Comparison of ENCODE assay signal across 9 cellular contexts in the genomic region with DNA sequence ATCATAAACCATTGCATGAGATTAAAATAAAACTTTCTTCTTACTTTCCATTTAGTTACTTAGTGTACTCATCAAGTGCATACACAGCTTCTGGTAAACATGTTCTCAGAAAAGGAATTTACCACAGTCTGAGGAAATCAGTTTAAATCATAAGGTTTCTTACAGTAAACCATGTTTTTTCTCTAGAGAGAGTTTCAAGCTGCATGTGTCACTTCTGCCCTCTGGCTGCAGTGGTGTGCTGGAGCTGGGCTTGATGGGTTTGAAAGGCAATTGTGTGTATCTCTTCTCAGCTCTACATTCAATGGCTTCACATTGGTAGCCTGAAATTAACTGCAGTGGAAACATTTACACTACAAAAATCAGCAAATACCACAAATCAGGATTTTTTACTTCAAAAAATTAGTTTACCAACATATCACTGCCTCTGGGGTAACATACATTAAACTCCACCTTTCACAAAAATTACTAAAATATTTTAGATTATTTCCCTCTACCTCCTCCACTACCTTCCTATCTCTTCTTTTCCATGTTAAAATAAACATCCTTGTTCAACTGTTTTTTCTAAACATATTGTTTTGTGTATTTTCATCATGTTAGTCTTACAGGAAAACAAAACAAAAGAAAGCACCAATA.
A peak's percentile ranks its signal among the peaks of the same experiment; 100 is the strongest.
DNase-seq lines count a peak whose midpoint lies in the region; ATAC-seq, FAIRE-seq and TF ChIP-seq lines count a peak whose summit lies in the region.
"Had no signal": no experiment of that assay in that cellular context is flagged by ENCODE, and none has a peak within 500 bp of the region (broad histone marks: within the 10 kb centered on the region; RNA-seq: fewer than 3 reads in every experiment).

No MANE protein-coding gene starts in this region.

- POLR2A ChIA-PET in HepG2 (lab: Yijun Ruan, JAX) = no interaction called here

- TF ChIP-seq POLR2A in HepG2 (IDR thresholded peaks at IDR 0.05; ENCODE audit: insufficient read depth in 1 of 2, low read depth in 2 of 2, low read length in 2 of 2) = no peak

- H3K27ac ChIP-seq in HepG2 (ENCODE audit: extremely low read length, insufficient read depth, low read length) = no peak overlapping the region
- H3K27ac ChIP-seq in effector memory CD4-positive, alpha-beta T cell (ENCODE audit: insufficient read depth, low read length, poor library complexity, severe bottlenecking) = no peak overlapping the region

- H3K79me2 ChIP-seq in HepG2 (ENCODE audit: insufficient read depth, low read length) = no peaks in the 10 kb centered on the region

- no peaks in the 10 kb centered on the region for H3K36me3 ChIP-seq in HepG2 (replicated peaks in 1 of 2; ENCODE audit: control insufficient read depth in 1 of 2, insufficient read depth in 2 of 2, low read length in 2 of 2)
- no peaks in the 10 kb centered on the region for H3K36me3 ChIP-seq in effector memory CD4-positive, alpha-beta T cell (ENCODE audit: control insufficient read depth, insufficient read depth, low read length)

- intact Hi-C loops in HepG2 (cut with micrococcal nuclease; ENCODE audit: unreplicated experiment) = loop anchor here (1.0 to 10.0 kb wide), 5 partner anchors 91 to 366 kb away; no protein-coding TSS in a partner anchor

- no peak overlapping the region for H3K9ac ChIP-seq in HepG2 (ENCODE audit: insufficient read depth, low read depth, low read length)

- peaks cover 9% of the 10 kb centered on the region; the same call in 1 of the 2 replicates for H3K4me1 ChIP-seq in HepG2 (ENCODE audit: insufficient read depth, low read length)
- H3K4me1 ChIP-seq in effector memory CD4-positive, alpha-beta T cell (ENCODE audit: control insufficient read depth, insufficient read depth, low read length, poor library complexity, severe bottlenecking) = no peaks in the 10 kb centered on the region

- TF ChIP-seq RAD21 in HepG2 (CRISPR knock-in tag; IDR thresholded peaks at IDR 0.05) = peak; percentile 77

- H3K4me2 ChIP-seq in HepG2 (ENCODE audit: low read depth, low read length) = no peak overlapping the region

- no peaks in the 10 kb centered on the region for H3K9me3 ChIP-seq in HepG2 (ENCODE audit: low read length)
- H3K9me3 ChIP-seq in effector memory CD4-positive, alpha-beta T cell (ENCODE audit: control insufficient read depth, low read length) = no peaks in the 10 kb centered on the region

- H3K4me3 ChIP-seq in HepG2 (replicated peaks in 1 of 3; ENCODE audit: insufficient read depth in 1 of 3, low read depth in 2 of 3, low read length in 3 of 3) = no peak overlapping the region
- H3K4me3 ChIP-seq in effector memory CD4-positive, alpha-beta T cell (ENCODE audit: insufficient read depth, low read depth, low read length, poor library complexity, severe bottlenecking) = no peak overlapping the region

- H3K27me3 ChIP-seq in HepG2 (ENCODE audit: control insufficient read depth in 1 of 2, insufficient read depth in 2 of 2, low read length in 2 of 2) = no peaks in the 10 kb centered on the region
- no peaks in the 10 kb centered on the region for H3K27me3 ChIP-seq in effector memory CD4-positive, alpha-beta T cell (replicated peaks; ENCODE audit: control insufficient read depth, insufficient read depth, low read length, poor library complexity, severe bottlenecking)

- peak; percentile 86 for TF ChIP-seq CTCF in HepG2 (CRISPR knock-in tag; IDR thresholded peaks at IDR 0.05)

- BruUV-seq in HepG2 (replicated peaks; lab: Mats Ljungman, UMichigan) = no TSS peak

- CTCF ChIA-PET in HepG2 (lab: Yijun Ruan, JAX; ENCODE audit: low intra/inter-chr PET ratio, low total read pairs) = interaction anchor here (1.7 to 2.3 kb wide), 2 partner anchors 296 to 365 kb away, joined by 12 to 18 read pairs; no protein-coding TSS in a partner anchor

- ATAC-seq in HepG2 (peak; percentile 91), GM18520 (IDR thresholded peaks at IDR 0.05; ENCODE audit: unreplicated experiment) (no peak)
- ATAC-seq: activated T-helper 17 cell treated with anti-CD3 and anti-CD28 coated beads, Interleukin-2, amount 50 U/mL, for 72 hours had no signal

- peak; percentile 30 for DNase-seq in DMS153 (lab: John Stamatoyannopoulos, UW)
- DNase-seq in HS-5 (ENCODE audit: low read depth) = peak; percentile 15
- peak; percentile 83 for DNase-seq in astrocyte of the hippocampus (ENCODE audit: low read depth, low spot score)
- DNase-seq in HepG2 (ENCODE audit: low spot score) = peak; percentile 46
- no peak for DNase-seq in effector memory CD4-positive, alpha-beta T cell
- no peak for DNase-seq in T-helper 1 cell
- no peak for DNase-seq in NK-92 (lab: John Stamatoyannopoulos, UW; ENCODE audit: unreplicated experiment)

- TF ChIP-seq EP300 in HepG2 (IDR thresholded peaks at IDR 0.05; ENCODE audit: low read depth in 2 of 2, low read length in 2 of 2) (no peak), HepG2 (CRISPR knock-in tag; IDR thresholded peaks at IDR 0.05; ENCODE audit: borderline replicate concordance) (no peak)

- in situ Hi-C loops in HepG2 (cut with HindIII; ENCODE audit: extremely low pct_ligation_motif_present, low pct_unique_long_range_greater_than_20kb) = loop anchor here (10.0 kb wide), 2 partner anchors 291 to 361 kb away; no protein-coding TSS in a partner anchor

- H2AFZ ChIP-seq in HepG2 (ENCODE audit: low read length) = no peak overlapping the region

- peak; percentile 57 for FAIRE-seq in HepG2 (lab: Jason Lieb, UNC)

- no peaks in the 10 kb centered on the region for H4K20me1 ChIP-seq in HepG2 (ENCODE audit: insufficient read depth, low read length)

TF ChIP-seq in HepG2, 621 proteins besides CTCF, POLR2A, EP300 and RAD21:
- TF ChIP-seq IRF2 (CRISPR knock-in tag; IDR thresholded peaks at IDR 0.05) (0 out of 2 replicates have a peak, but pooled peaks have one; percentile 19), SMC3 (IDR thresholded peaks at IDR 0.05; ENCODE audit: low read length) (peak; percentile 97), STAG1 (CRISPR knock-in tag; IDR thresholded peaks at IDR 0.05) (peak; percentile 93), RXRB (CRISPR knock-in tag; IDR thresholded peaks at IDR 0.05; ENCODE audit: borderline replicate concordance) (0 out of 2 replicates have a peak, but pooled peaks have one; percentile 20), ZNF83 (CRISPR knock-in tag; IDR thresholded peaks at IDR 0.05; ENCODE audit: borderline replicate concordance) (no peak), FOXA3 (CRISPR knock-in tag; IDR thresholded peaks at IDR 0.05) (0 out of 2 replicates have a peak, but pooled peaks have one; percentile 18)

Comparison
In these comparisons a context has a peak if more than half of its experiments do, and no peak if none do; other contexts are left out.
1. DNase-seq: peak in DMS153 (single experiment), HS-5 (single experiment), astrocyte of the hippocampus (single experiment) and HepG2 (single experiment); none in effector memory CD4-positive, alpha-beta T cell (0 of 3), T-helper 1 cell (0 of 5) and NK-92 (single experiment).